9 cellular contexts compared by ENCODE assay signal in the genomic region with DNA sequence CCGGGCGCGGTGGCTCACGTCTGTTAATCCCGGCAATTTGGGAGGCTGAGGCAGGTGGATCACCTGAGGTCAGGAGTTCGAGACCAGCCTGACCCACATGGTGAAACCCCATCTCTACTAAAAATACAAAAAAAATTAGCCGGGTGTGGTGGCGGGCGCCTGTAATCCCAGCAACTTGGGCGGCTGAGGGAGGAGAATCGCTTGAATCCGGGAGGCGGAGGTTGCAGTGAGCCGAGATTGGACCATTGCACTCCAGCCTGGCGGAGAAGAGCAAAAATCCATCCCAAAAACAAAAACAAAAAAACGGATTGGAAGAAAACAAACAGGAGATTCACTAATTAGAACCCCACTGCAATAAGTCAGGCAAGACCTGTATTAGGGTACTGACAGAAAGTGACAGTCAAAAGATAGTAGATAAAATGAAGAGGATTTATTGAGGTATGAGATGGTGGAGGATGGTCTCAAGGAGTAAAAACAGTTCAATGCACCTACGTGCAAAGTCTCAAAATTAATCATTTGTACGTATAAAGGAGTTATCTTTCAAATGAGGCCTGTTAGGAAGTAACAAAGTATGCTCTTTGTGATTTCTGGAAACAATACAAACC. TPM values are rescaled to one million over a fixed set of nuclear protein-coding genes. Genes with fewer than 3 reads are reported as not detected.
DNase-seq lines count a peak whose midpoint lies in the region; ATAC-seq and TF ChIP-seq lines count a peak whose summit lies in the region.
"Not testable (repeated sequence)": the region's sequence is repeated elsewhere in the genome, so short reads cannot be mapped to it uniquely, and the experiment has no call there.
"Had no signal": no experiment of that assay in that cellular context is flagged by ENCODE, and none has a peak within 500 bp of the region (broad histone marks: within the 10 kb centered on the region; RNA-seq: fewer than 3 reads in every experiment).

No MANE protein-coding gene starts in this region.

- H3K4me2 ChIP-seq in MM.1S (ENCODE audit: low read depth, low read length) = peak overlapping the region; percentile 75
- H3K4me2 ChIP-seq in mesenchymal stem cell (ENCODE audit: low read length, poor library complexity, severe bottlenecking) = peak overlapping the region; percentile 55

- H3K27me3 Mint-ChIP-seq in activated CD4-positive, alpha-beta T cell treated with anti-CD3 and anti-CD28 coated beads, Interleukin-2, amount 10 ng/mL, durations not matched to agents 7 days and 5 days = not testable (repeated sequence)

- not testable (repeated sequence) for H3F3A ChIP-seq in MM.1S (ENCODE audit: insufficient read depth, low read length)

- not testable (repeated sequence) for H2BK5ac ChIP-seq in mesenchymal stem cell (ENCODE audit: low read depth, low read length, poor library complexity, severe bottlenecking)

- H2AFZ ChIP-seq in MM.1S (ENCODE audit: low read length) (peak overlapping the region; percentile 89), mesenchymal stem cell (ENCODE audit: low read depth, low read length) (peak overlapping the region; percentile 97)

- POLR2A ChIA-PET in activated CD4-positive, alpha-beta T cell treated with anti-CD3 and anti-CD28 coated beads, Interleukin-2, amount 10 ng/mL, durations not matched to agents 7 days and 5 days (lab: Charles Lee) = not testable (repeated sequence)

- CTCF ChIA-PET in activated CD4-positive, alpha-beta T cell treated with anti-CD3 and anti-CD28 coated beads, Interleukin-2, amount 10 ng/mL, durations not matched to agents 7 days and 5 days (lab: Charles Lee) = interaction anchor here (0.7 to 1.1 kb wide), 5 partner anchors 15 to 299 kb away, joined by 3 to 4 read pairs (median 3); partner anchors contain the start of gene TPRKB

- H3K27me3 ChIP-seq in MM.1S (replicated peaks; ENCODE audit: insufficient read depth, low read length); breast epithelium; mesenchymal stem cell (ENCODE audit: control insufficient read depth in 1 of 2, insufficient read depth in 1 of 2, low read length in 2 of 2); psoas muscle (ENCODE audit: insufficient read depth in 3 of 3, low read length in 2 of 3); upper lobe of left lung: not testable (repeated sequence)

- H3K79me1 ChIP-seq in mesenchymal stem cell (replicated peaks; ENCODE audit: low read length, poor library complexity, severe bottlenecking) = not testable (repeated sequence)

- H3K9me3 ChIP-seq in ES-I3 (ENCODE audit: control insufficient read depth, insufficient read depth, low read length); MM.1S (replicated peaks; ENCODE audit: insufficient read depth, low read length); breast epithelium; mesenchymal stem cell (ENCODE audit: control insufficient read depth, low read length); psoas muscle; upper lobe of left lung: not testable (repeated sequence)

- ATAC-seq in psoas muscle = peak in 1 of 4 donors; percentile 5
- ATAC-seq in upper lobe of left lung (ENCODE audit: low FRiP score in 2 of 2) = not testable (repeated sequence)

- H3K4me1 Mint-ChIP-seq in activated CD4-positive, alpha-beta T cell treated with anti-CD3 and anti-CD28 coated beads, Interleukin-2, amount 10 ng/mL, durations not matched to agents 7 days and 5 days = peaks cover 38% of the 10 kb centered on the region

- not testable (repeated sequence) for H3K27ac ChIP-seq in MM.1S (ENCODE audit: low read length); mesenchymal stem cell (ENCODE audit: low read length, poor library complexity, severe bottlenecking)
- H3K27ac ChIP-seq in breast epithelium (peak overlapping the region; percentile 95 to 97), psoas muscle (peak overlapping the region; percentile 89), upper lobe of left lung (peak overlapping the region; percentile 92 to 94 (median 92))

- H2BK120ac ChIP-seq in mesenchymal stem cell (ENCODE audit: low read depth, low read length) = not testable (repeated sequence)

- peak overlapping the region; percentile 73 to 98 for H3K4ac ChIP-seq in mesenchymal stem cell (ENCODE audit: low read depth in 1 of 2, low read length in 2 of 2)

- WGBS in mesenchymal stem cell = 90% methylated on average over 14 of the region's 18 CpGs
- 68 to 71% (median 69%) methylated on average over 18 of the region's 18 CpGs for WGBS in psoas muscle, 3 donors
- 68 to 72% methylated on average over 18 of the region's 18 CpGs for WGBS in upper lobe of left lung, 2 donors

- H3K14ac ChIP-seq in mesenchymal stem cell (ENCODE audit: low read length in 2 of 2) = not testable (repeated sequence)

- not testable (repeated sequence) for H2BK12ac ChIP-seq in mesenchymal stem cell (ENCODE audit: low read length in 2 of 2)

- not testable (repeated sequence) for TF ChIP-seq EP300 in upper lobe of left lung (IDR thresholded peaks at IDR 0.05)

- not testable (repeated sequence) for TF ChIP-seq POLR2A in breast epithelium (IDR thresholded peaks at IDR 0.05); upper lobe of left lung (IDR thresholded peaks at IDR 0.05)

- H3K4me3 Mint-ChIP-seq in activated CD4-positive, alpha-beta T cell treated with anti-CD3 and anti-CD28 coated beads, Interleukin-2, amount 10 ng/mL, durations not matched to agents 7 days and 5 days = peak overlapping the region; percentile 97

- H2BK15ac ChIP-seq in mesenchymal stem cell (ENCODE audit: low read depth, poor library complexity, severe bottlenecking) = not testable (repeated sequence)

- not testable (repeated sequence) for H4K91ac ChIP-seq in mesenchymal stem cell (ENCODE audit: low read length)

- not testable (repeated sequence) for H3K9me2 ChIP-seq in MM.1S (replicated peaks; ENCODE audit: insufficient read depth, low read length)

- peaks cover 33% of the 10 kb centered on the region for H3K36me3 Mint-ChIP-seq in activated CD4-positive, alpha-beta T cell treated with anti-CD3 and anti-CD28 coated beads, Interleukin-2, amount 10 ng/mL, durations not matched to agents 7 days and 5 days (ENCODE audit: low read depth)

- peaks cover 34% of the 10 kb centered on the region for H3K79me2 ChIP-seq in MM.1S (ENCODE audit: low read length)

- peak overlapping the region; percentile 98 for H3K27ac Mint-ChIP-seq in activated CD4-positive, alpha-beta T cell treated with anti-CD3 and anti-CD28 coated beads, Interleukin-2, amount 10 ng/mL, durations not matched to agents 7 days and 5 days

- H4K20me1 ChIP-seq in MM.1S (ENCODE audit: insufficient read depth, low read length) = not testable (repeated sequence)

- peak overlapping the region; percentile 72 for H2AK5ac ChIP-seq in mesenchymal stem cell (ENCODE audit: low read length, severe bottlenecking)

- intact Hi-C loops in breast epithelium (cut with DNase I; ENCODE audit: low total_unique reads) = not testable (repeated sequence)
- intact Hi-C loops in psoas muscle (cut with DNase I) = loop anchor here in 1 of 2 donors (10.0 kb wide), 1 partner anchor 84 kb away; no protein-coding TSS in a partner anchor

- not testable (repeated sequence) for H4K8ac ChIP-seq in mesenchymal stem cell (ENCODE audit: low read length)

- not testable (repeated sequence) for DNase-seq in MM.1S; activated CD4-positive, alpha-beta T cell treated with anti-CD3 and anti-CD28 coated beads, Interleukin-2, amount 10 ng/mL, durations not matched to agents 7 days and 5 days; breast epithelium (ENCODE audit: low spot score in 2 of 2); fibroblast of villous mesenchyme (ENCODE audit: low read depth); mesenchymal stem cell; psoas muscle
- peak in 1 of 2 donors; percentile 26 for DNase-seq in upper lobe of left lung

- peak overlapping the region; percentile 94 for H3K9ac ChIP-seq in ES-I3 (ENCODE audit: low read depth, low read length)
- H3K9ac ChIP-seq in MM.1S (ENCODE audit: low read length) = peak overlapping the region; percentile 84
- peak overlapping the region; percentile 98 for H3K9ac ChIP-seq in mesenchymal stem cell (ENCODE audit: low read length)

- peaks cover 10% of the 10 kb centered on the region for H3K36me3 ChIP-seq in ES-I3 (ENCODE audit: insufficient read depth, low read length)
- H3K36me3 ChIP-seq in MM.1S (replicated peaks; ENCODE audit: insufficient read depth, low read length); breast epithelium: not testable (repeated sequence)
- H3K36me3 ChIP-seq in mesenchymal stem cell (ENCODE audit: control insufficient read depth in 1 of 2, insufficient read depth in 2 of 2, low read depth in 1 of 2, low read length in 2 of 2) = peaks cover 3 to 36% of the 10 kb centered on the region in 2 experiments
- H3K36me3 ChIP-seq in psoas muscle (ENCODE audit: insufficient read depth in 1 of 2, low read depth in 1 of 2) = peaks cover 2 to 40% of the 10 kb centered on the region in 2 donors
- H3K36me3 ChIP-seq in upper lobe of left lung = peaks cover 6 to 33% (median 16%) of the 10 kb centered on the region in 4 donors

- not testable (repeated sequence) for TF ChIP-seq CTCF in MM.1S (IDR thresholded peaks at IDR 0.05; ENCODE audit: low read length); breast epithelium (IDR thresholded peaks at IDR 0.05); fibroblast of villous mesenchyme (IDR thresholded peaks at IDR 0.05; ENCODE audit: insufficient read depth, low read depth, low read length); psoas muscle (IDR thresholded peaks at IDR 0.05); upper lobe of left lung (IDR thresholded peaks at IDR 0.05)

- H3K18ac ChIP-seq in mesenchymal stem cell (ENCODE audit: low read depth in 1 of 2, low read length in 2 of 2) = not testable (repeated sequence)

- peak overlapping the region; percentile 92 for H3K4me3 ChIP-seq in MM.1S (ENCODE audit: low read length)
- peak overlapping the region; percentile 90 to 96 (median 93) for H3K4me3 ChIP-seq in breast epithelium
- peak overlapping the region; percentile 100 for H3K4me3 ChIP-seq in fibroblast of villous mesenchyme (ENCODE audit: low read depth, low read length)
- peak overlapping the region; percentile 92 to 96 for H3K4me3 ChIP-seq in mesenchymal stem cell (ENCODE audit: insufficient read depth in 1 of 2, low read depth in 1 of 2, low read length in 2 of 2)
- H3K4me3 ChIP-seq in psoas muscle = peak overlapping the region; percentile 78
- H3K4me3 ChIP-seq in upper lobe of left lung = peak overlapping the region; percentile 60 to 87 (median 71)

- not testable (repeated sequence) for H3K23ac ChIP-seq in mesenchymal stem cell (ENCODE audit: low read length in 2 of 2)

- not testable (repeated sequence) for H3K4me1 ChIP-seq in ES-I3 (ENCODE audit: insufficient read depth, low read length); MM.1S (ENCODE audit: low read length); breast epithelium; mesenchymal stem cell (ENCODE audit: control insufficient read depth, insufficient read depth, low read depth, low read length); psoas muscle
- peaks cover 13 to 23% (median 16%) of the 10 kb centered on the region in 4 donors for H3K4me1 ChIP-seq in upper lobe of left lung

- not testable (repeated sequence) for H3K9me3 Mint-ChIP-seq in activated CD4-positive, alpha-beta T cell treated with anti-CD3 and anti-CD28 coated beads, Interleukin-2, amount 10 ng/mL, durations not matched to agents 7 days and 5 days

RNA-seq across cellular contexts. Expression of gene DUSP11, which starts 0.9 kb away (rescaled TPM):
- total RNA-seq in activated CD4-positive, alpha-beta T cell treated with anti-CD3 and anti-CD28 coated beads, Interleukin-2, amount 10 ng/mL, durations not matched to agents 7 days and 5 days = 10 to 100 TPM; 28.7 to 29.4 TPM
- total RNA-seq in breast epithelium (10 to 100 TPM; 28.8 to 49.9 (median 36.1) TPM), fibroblast of villous mesenchyme (31.2 and 38.4 TPM in 2 replicates), psoas muscle (10 to 100 TPM in 2 of 4 donors, 1 to 10 TPM in 2; 8.9 to 14.2 (median 10.1) TPM), upper lobe of left lung (10 to 100 TPM; 14.2 to 40.9 (median 19.7) TPM)
- 30.0 TPM for polyA plus RNA-seq in mesenchymal stem cell (2013, experiment 1 of 2)
- 38.6 TPM for polyA plus RNA-seq in mesenchymal stem cell (2013, experiment 2 of 2)
- 10 to 100 TPM; 14.4 to 21.4 (median 16.5) TPM for polyA plus RNA-seq in psoas muscle

RNA-seq across cellular contexts. Expression of gene C2orf78, which starts 5.0 kb away (rescaled TPM):
- not detected for total RNA-seq in activated CD4-positive, alpha-beta T cell treated with anti-CD3 and anti-CD28 coated beads, Interleukin-2, amount 10 ng/mL, durations not matched to agents 7 days and 5 days
- total RNA-seq in breast epithelium (not detected), fibroblast of villous mesenchyme (not detected in 2 replicates), psoas muscle (not detected), upper lobe of left lung (not detected)
- polyA plus RNA-seq in mesenchymal stem cell (2013, experiment 1 of 2) = not detected
- polyA plus RNA-seq in mesenchymal stem cell (2013, experiment 2 of 2) = not detected
- polyA plus RNA-seq in psoas muscle = not detected
- total RNA-seq: LHCN-M2 had no signal

RNA-seq across cellular contexts. Expression of gene TPRKB, which starts 41.8 kb away (rescaled TPM):
- total RNA-seq in activated CD4-positive, alpha-beta T cell treated with anti-CD3 and anti-CD28 coated beads, Interleukin-2, amount 10 ng/mL, durations not matched to agents 7 days and 5 days = 10 to 100 TPM; 33.6 to 39.5 TPM
- 10 to 100 TPM; 25.2 to 41.4 (median 32.8) TPM for total RNA-seq in breast epithelium
- total RNA-seq in fibroblast of villous mesenchyme = 20.6 and 22.9 TPM in 2 replicates
- polyA plus RNA-seq in mesenchymal stem cell (2013, experiment 1 of 2) = 38.2 TPM
- 36.4 TPM for polyA plus RNA-seq in mesenchymal stem cell (2013, experiment 2 of 2)
- total RNA-seq in psoas muscle = 10 to 100 TPM; 21.8 to 35.1 (median 27.1) TPM
- polyA plus RNA-seq in psoas muscle = 100 to 1,000 TPM in 1 of 3 donors, 10 to 100 TPM in 2; 63.3 to 130 (median 83.9) TPM
- total RNA-seq in upper lobe of left lung = 10 to 100 TPM in 4 of 6 donors, 1 to 10 TPM in 2; 4.7 to 19.0 (median 13.4) TPM

RNA-seq across cellular contexts. Expression of gene STAMBP, which starts 49.8 kb away (rescaled TPM):
- 10 to 100 TPM; 37.2 to 38.4 TPM for total RNA-seq in activated CD4-positive, alpha-beta T cell treated with anti-CD3 and anti-CD28 coated beads, Interleukin-2, amount 10 ng/mL, durations not matched to agents 7 days and 5 days
- total RNA-seq in breast epithelium (10 to 100 TPM; 26.1 to 32.5 (median 32.4) TPM), fibroblast of villous mesenchyme (22.9 and 28.5 TPM in 2 replicates), psoas muscle (10 to 100 TPM; 40.7 to 93.1 (median 57.8) TPM), upper lobe of left lung (10 to 100 TPM; 22.8 to 41.7 (median 28.3) TPM)
- polyA plus RNA-seq in mesenchymal stem cell (2013, experiment 1 of 2) = 41.7 TPM
- polyA plus RNA-seq in mesenchymal stem cell (2013, experiment 2 of 2) = 41.6 TPM
- 100 to 1,000 TPM in 1 of 3 donors, 10 to 100 TPM in 2; 54.4 to 101 (median 66.9) TPM for polyA plus RNA-seq in psoas muscle
